ENCODE assay signal across 21 cellular contexts in the genomic region with DNA sequence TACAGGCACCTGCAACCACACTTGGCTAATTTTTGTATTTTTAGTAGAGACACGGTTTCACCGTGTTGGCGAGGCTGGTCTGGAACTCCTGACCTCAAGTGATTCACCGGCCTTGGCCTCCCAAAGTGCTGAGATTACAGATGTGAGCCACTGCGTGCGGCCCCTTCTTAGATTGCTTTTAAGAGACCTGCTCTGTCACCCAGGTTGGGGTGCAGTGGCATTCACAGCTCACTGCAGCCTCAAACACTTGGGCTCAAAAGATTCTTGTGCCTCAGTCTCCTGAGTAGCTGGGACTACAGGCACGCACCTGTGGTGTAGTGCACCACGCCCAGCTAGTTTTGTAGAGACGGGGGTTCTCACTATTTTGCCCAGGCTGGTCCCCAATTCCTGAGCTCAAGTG.
"Had no signal": no experiment of that assay in that cellular context is flagged by ENCODE, and none has a peak within 500 bp of the region (broad histone marks: within the 10 kb centered on the region; RNA-seq: fewer than 3 reads in every experiment).

No MANE protein-coding gene starts in this region.

- ATAC-seq: foreskin keratinocyte; stimulated activated naive B cell treated with anti-CD40 and anti-IgM and Interleukin-4, amounts not matched to agents 10 μg/mL and 1 μg/mL and 100 μg/mL, for 72 hours had no signal

- DNase-seq: activated CD4-positive, alpha-beta T cell treated with anti-CD3 and anti-CD28 coated beads, Interleukin-2, amount 10 ng/mL, durations not matched to agents 7 days and 5 days; activated CD4-positive, CD25-positive, alpha-beta regulatory T cell; activated naive CD8-positive, alpha-beta T cell treated with anti-CD3 and anti-CD28 coated beads, Interleukin-2, amount 10 ng/mL, durations not matched to agents 7 days and 5 days; anterior cingulate cortex; central memory CD4-positive, alpha-beta T cell; foreskin keratinocyte; hypothalamus; nephron progenitor cell; nucleus accumbens; posterior cingulate gyrus; retina; spleen; stimulated activated CD4-positive, alpha-beta T cell treated with anti-CD3 and anti-CD28 coated beads, Interleukin-4, amount 100 ng/mL, for 4 hours; stimulated activated naive B cell treated with anti-CD40 and anti-IgM and Interleukin-4, amounts not matched to agents 10 μg/mL and 1 μg/mL and 100 μg/mL, for 72 hours; uterus had no signal

- H3K9me3 Mint-ChIP-seq: activated CD4-positive, alpha-beta T cell treated with anti-CD3 and anti-CD28 coated beads, Interleukin-2, amount 10 ng/mL, durations not matched to agents 7 days and 5 days; activated naive CD8-positive, alpha-beta T cell treated with anti-CD3 and anti-CD28 coated beads, Interleukin-2, amount 10 ng/mL, durations not matched to agents 7 days and 5 days; brain; nephron progenitor cell; stimulated activated naive B cell treated with anti-CD40 and anti-IgM and Interleukin-4, amounts not matched to agents 10 μg/mL and 1 μg/mL and 100 μg/mL, for 72 hours had no signal

- H3K27ac Mint-ChIP-seq: nephron progenitor cell had no signal

- H3K36me3 ChIP-seq: uterus had no signal

- H3K9me3 ChIP-seq: spleen, tibial nerve, uterus had no signal

- H3K27me3 Mint-ChIP-seq: activated CD4-positive, alpha-beta T cell treated with anti-CD3 and anti-CD28 coated beads, Interleukin-2, amount 10 ng/mL, durations not matched to agents 7 days and 5 days; activated naive CD8-positive, alpha-beta T cell treated with anti-CD3 and anti-CD28 coated beads, Interleukin-2, amount 10 ng/mL, durations not matched to agents 7 days and 5 days; stimulated activated naive B cell treated with anti-CD40 and anti-IgM and Interleukin-4, amounts not matched to agents 10 μg/mL and 1 μg/mL and 100 μg/mL, for 72 hours had no signal

- H3K4me1 ChIP-seq: foreskin keratinocyte, uterus had no signal

- H3K4me3 ChIP-seq: lung, SK-N-MC, spleen, tibial nerve, uterus had no signal

- FAIRE-seq: colon, keratinocyte had no signal

- H3K27me3 ChIP-seq: foreskin keratinocyte, spleen, tibial nerve, uterus had no signal

- H3K27ac ChIP-seq: foreskin keratinocyte, SK-N-MC, tibial nerve, uterus had no signal

- H3K4me3 Mint-ChIP-seq: brain; nephron progenitor cell; stimulated activated naive B cell treated with anti-CD40 and anti-IgM and Interleukin-4, amounts not matched to agents 10 μg/mL and 1 μg/mL and 100 μg/mL, for 72 hours had no signal
